15 cellular contexts compared by ENCODE assay signal in genomic region chr2:135586148-135586547, GRCh38. TPM values are rescaled to one million over a fixed set of nuclear protein-coding genes. Genes with fewer than 3 reads are reported as not detected.
DNase-seq lines count a peak whose midpoint lies in the region; ATAC-seq and TF ChIP-seq lines count a peak whose summit lies in the region.
"Had no signal": no experiment of that assay in that cellular context is flagged by ENCODE, and none has a peak within 500 bp of the region (broad histone marks: within the 10 kb centered on the region; RNA-seq: fewer than 3 reads in every experiment).

No MANE protein-coding gene starts in this region.

- no peaks in the 10 kb centered on the region for H3K27me3 Mint-ChIP-seq in stimulated activated memory B cell treated with anti-CD40 and anti-IgM and Interleukin-4, amounts not matched to agents 10 μg/mL and 1 μg/mL and 100 μg/mL, for 72 hours
- H3K27me3 Mint-ChIP-seq: activated CD8-positive, alpha-beta T cell treated with anti-CD3 and anti-CD28 coated beads for 36 hours; CD4-positive, CD25-positive, alpha-beta regulatory T cell had no signal

- no peaks in the 10 kb centered on the region for H3K9me3 Mint-ChIP-seq in stimulated activated memory B cell treated with anti-CD40 and anti-IgM and Interleukin-4, amounts not matched to agents 10 μg/mL and 1 μg/mL and 100 μg/mL, for 72 hours
- H3K9me3 Mint-ChIP-seq: activated CD8-positive, alpha-beta T cell treated with anti-CD3 and anti-CD28 coated beads for 36 hours had no signal

- DNase-seq in foreskin keratinocyte (peak in 1 of 2 donors; percentile 15), WERI-Rb-1 (no peak), GM03348 (ENCODE audit: low spot score) (no peak), midbrain (lab: John Stamatoyannopoulos, UW) (no peak)
- DNase-seq: activated CD8-positive, alpha-beta T cell treated with anti-CD3 and anti-CD28 coated beads for 36 hours; CD4-positive, CD25-positive, alpha-beta regulatory T cell; left colon; NK-92 treated with Interleukin-12 subunit alpha and Interleukin-12 subunit beta, amount 100 ng/mL, for 24 hours; stimulated activated naive CD8-positive, alpha-beta T cell treated with anti-CD3 and anti-CD28 coated beads, Interleukin-15, Interleukin-2, amounts not matched to agents 100 U/mL and 50 U/mL, for 24 hours had no signal

- H3K27ac Mint-ChIP-seq in stimulated activated memory B cell treated with anti-CD40 and anti-IgM and Interleukin-4, amounts not matched to agents 10 μg/mL and 1 μg/mL and 100 μg/mL, for 72 hours, result no peak overlapping the region
- H3K27ac Mint-ChIP-seq: activated CD8-positive, alpha-beta T cell treated with anti-CD3 and anti-CD28 coated beads for 36 hours; CD4-positive, CD25-positive, alpha-beta regulatory T cell; T-helper 1 cell treated with Interleukin-12 subunit alpha and Interleukin-12 subunit beta and Interleukin-4 antibody, amounts not matched to agents 30 μg/mL and 1 μg/mL, for 36 hours had no signal

- H3K36me3 Mint-ChIP-seq in stimulated activated memory B cell treated with anti-CD40 and anti-IgM and Interleukin-4, amounts not matched to agents 10 μg/mL and 1 μg/mL and 100 μg/mL, for 72 hours, result peaks cover 15% of the 10 kb centered on the region
- H3K36me3 Mint-ChIP-seq: CD4-positive, CD25-positive, alpha-beta regulatory T cell had no signal

- H3K9me3 ChIP-seq in WERI-Rb-1 (ENCODE audit: severe bottlenecking), result no peaks in the 10 kb centered on the region

- no peak overlapping the region for H3K4me3 ChIP-seq in WERI-Rb-1 (ENCODE audit: low read depth, low read length)
- H3K4me3 ChIP-seq: coronary artery had no signal

- H3K36me3 ChIP-seq in WERI-Rb-1, result no peaks in the 10 kb centered on the region; the same call in 1 of the 2 replicates

- peak; percentile 64 for ATAC-seq in GM18517 (IDR thresholded peaks at IDR 0.05; ENCODE audit: unreplicated experiment)
- peak; percentile 77 for ATAC-seq in GM19463 (IDR thresholded peaks at IDR 0.05; ENCODE audit: unreplicated experiment)
- ATAC-seq in HG03439 (IDR thresholded peaks at IDR 0.05; ENCODE audit: unreplicated experiment), result peak; percentile 86
- peak; percentile 56 for ATAC-seq in foreskin keratinocyte
- ATAC-seq in stimulated activated memory B cell treated with anti-CD40 and anti-IgM and Interleukin-4, amounts not matched to agents 10 μg/mL and 1 μg/mL and 100 μg/mL, for 72 hours, result no peak
- ATAC-seq: activated CD8-positive, alpha-beta T cell treated with anti-CD3 and anti-CD28 coated beads for 36 hours; left colon; stimulated activated naive CD8-positive, alpha-beta T cell treated with anti-CD3 and anti-CD28 coated beads, Interleukin-15, Interleukin-2, amounts not matched to agents 100 U/mL and 50 U/mL, for 24 hours had no signal

- no peak for TF ChIP-seq CTCF in foreskin keratinocyte (conservative IDR thresholded peaks at IDR 0.05)
- TF ChIP-seq CTCF in WERI-Rb-1 (IDR thresholded peaks at IDR 0.05; ENCODE audit: low read depth, low read length), result no peak

- H3K4me3 Mint-ChIP-seq in stimulated activated memory B cell treated with anti-CD40 and anti-IgM and Interleukin-4, amounts not matched to agents 10 μg/mL and 1 μg/mL and 100 μg/mL, for 72 hours, result no peak overlapping the region
- H3K4me3 Mint-ChIP-seq: activated CD8-positive, alpha-beta T cell treated with anti-CD3 and anti-CD28 coated beads for 36 hours; CD4-positive, CD25-positive, alpha-beta regulatory T cell; T-helper 1 cell treated with Interleukin-12 subunit alpha and Interleukin-12 subunit beta and Interleukin-4 antibody, amounts not matched to agents 30 μg/mL and 1 μg/mL, for 36 hours had no signal

- H3K4me1 Mint-ChIP-seq in stimulated activated memory B cell treated with anti-CD40 and anti-IgM and Interleukin-4, amounts not matched to agents 10 μg/mL and 1 μg/mL and 100 μg/mL, for 72 hours, result peaks cover 20% of the 10 kb centered on the region

- no peak overlapping the region for H3K27ac ChIP-seq in foreskin keratinocyte
- no peak overlapping the region for H3K27ac ChIP-seq in WERI-Rb-1
- H3K27ac ChIP-seq: coronary artery had no signal

- H3K27me3 ChIP-seq in foreskin keratinocyte, result no peaks in the 10 kb centered on the region
- no peaks in the 10 kb centered on the region for H3K27me3 ChIP-seq in WERI-Rb-1 (ENCODE audit: insufficient read depth, low read depth, severe bottlenecking)

- H3K4me1 ChIP-seq in foreskin keratinocyte, result no peaks in the 10 kb centered on the region

RNA-seq across cellular contexts. Expression of gene R3HDM1, which starts 54.9 kb away (rescaled TPM):
- total RNA-seq in foreskin keratinocyte, result 31.7 and 38.4 TPM in 2 replicates
- polyA plus RNA-seq in foreskin keratinocyte, result 14.6 and 18.6 TPM in 2 replicates

RNA-seq across cellular contexts. Expression of gene ZRANB3, which starts 55.1 kb away (rescaled TPM):
- 6.7 and 8.0 TPM in 2 replicates for total RNA-seq in foreskin keratinocyte
- polyA plus RNA-seq in foreskin keratinocyte, result 4.9 and 6.6 TPM in 2 replicates
